5 cellular contexts compared by ENCODE assay signal in the genomic region with DNA sequence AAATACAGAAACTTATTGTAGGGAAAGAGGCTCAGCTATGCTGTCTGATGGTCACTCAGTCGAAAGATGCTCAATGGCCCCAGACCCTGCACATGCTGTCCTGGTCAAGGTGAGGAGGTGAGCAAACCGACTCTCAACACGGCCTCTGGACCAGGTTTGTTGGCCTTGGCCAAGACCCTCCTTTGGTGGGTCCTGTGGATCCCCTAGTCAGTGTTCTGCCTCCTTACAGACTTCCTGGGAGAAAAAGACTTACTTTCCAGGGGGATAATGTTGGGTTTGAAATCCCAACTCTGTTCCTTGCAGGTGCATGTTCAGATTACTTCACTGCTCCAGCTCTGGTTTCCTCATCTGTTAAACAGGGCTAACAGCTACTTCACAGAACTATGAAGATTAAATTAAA. TPM values are rescaled to one million over a fixed set of nuclear protein-coding genes. Genes with fewer than 3 reads are reported as not detected.
"Had no signal": no experiment of that assay in that cellular context is flagged by ENCODE, and none has a peak within 500 bp of the region (broad histone marks: within the 10 kb centered on the region; RNA-seq: fewer than 3 reads in every experiment).

No MANE protein-coding gene starts in this region.

- H3K27ac ChIP-seq: HL-60 had no signal

- DNase-seq: IMR-90, KBM-7 had no signal

- H3K4me3 ChIP-seq: K562 had no signal

RNA-seq across cellular contexts. Expression of a gene that starts 53.8 kb away (rescaled TPM):
- total RNA-seq: HT-29 had no signal
